ENCODE assay signal across 1 cellular context in genomic region chr17:60599220-60599619, GRCh38.
TF ChIP-seq lines count a peak whose summit lies in the region.

No MANE protein-coding gene starts in this region.

TF ChIP-seq in HCT116, 20 proteins besides CTCF, POLR2A, EP300 and RAD21 (continued from another document):
- TF ChIP-seq ATF3 (IDR thresholded peaks at IDR 0.05) (no peak), ZBTB33 (IDR thresholded peaks at IDR 0.05; ENCODE audit: extremely low read depth, insufficient replicate concordance, low read length) (no peak)
TF ChIP-seq in HCT116: peak in this region for 0.
